ENCODE assay signal across 9 cellular contexts in the genomic region with DNA sequence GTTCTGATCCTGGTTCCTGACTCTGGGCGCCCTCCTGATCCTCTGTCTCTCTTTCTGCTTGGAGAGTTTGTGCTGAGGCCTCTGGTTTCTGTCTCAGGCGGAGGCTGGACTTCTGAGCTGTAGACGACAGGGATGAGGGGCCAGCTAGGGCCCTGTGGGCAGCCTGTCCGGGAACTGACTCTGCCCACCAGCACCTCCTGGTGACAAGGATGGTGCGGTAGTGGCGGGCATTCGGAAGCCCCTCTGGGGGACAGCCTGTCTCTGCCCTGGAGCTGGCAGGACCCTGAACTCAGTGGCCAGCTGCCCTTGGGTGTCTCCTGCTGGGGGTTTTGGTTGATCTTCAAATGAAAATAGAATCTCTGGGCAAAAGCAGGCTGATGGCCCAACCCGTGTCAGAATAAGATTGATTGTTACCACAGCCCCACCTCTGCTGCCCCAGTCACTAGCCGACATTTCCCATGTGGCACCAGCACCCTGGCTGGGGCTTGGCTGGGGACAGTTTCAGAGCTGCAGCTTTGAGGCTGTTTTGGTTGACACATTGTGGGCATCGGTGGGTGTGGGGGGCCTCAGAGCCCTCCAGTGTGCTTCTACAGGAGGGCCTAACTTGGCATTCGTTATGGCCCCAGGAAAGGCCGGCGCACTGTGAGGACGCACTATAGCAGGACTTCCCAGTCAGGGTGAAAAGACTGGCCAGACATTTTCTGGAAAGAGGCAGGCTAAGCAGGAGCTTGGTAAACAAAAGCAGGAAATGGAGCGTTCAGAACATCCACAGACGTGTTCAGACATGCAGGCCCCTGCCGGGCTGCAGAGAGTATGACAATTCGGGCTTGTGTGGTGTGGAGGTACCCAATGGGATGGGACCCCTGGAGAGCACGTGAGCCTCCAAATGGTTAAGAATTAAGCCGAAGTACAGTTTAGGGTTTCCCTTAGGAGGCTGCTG. TPM values are rescaled to one million over a fixed set of nuclear protein-coding genes. Genes with fewer than 3 reads are reported as not detected.
DNase-seq lines count a peak whose midpoint lies in the region; ATAC-seq and TF ChIP-seq lines count a peak whose summit lies in the region.
"Had no signal": no experiment of that assay in that cellular context is flagged by ENCODE, and none has a peak within 500 bp of the region (broad histone marks: within the 10 kb centered on the region; RNA-seq: fewer than 3 reads in every experiment).

No MANE protein-coding gene starts in this region.

- no peaks in the 10 kb centered on the region for H3F3A ChIP-seq in GM23338 (replicated peaks; ENCODE audit: low read depth)

- H3K9me2 ChIP-seq in GM23338 (ENCODE audit: insufficient read depth) = no peaks in the 10 kb centered on the region

- no peaks in the 10 kb centered on the region for H4K20me1 ChIP-seq in GM23338 (replicated peaks; ENCODE audit: insufficient read depth)

- H2AFZ ChIP-seq in GM23338 = peak overlapping the region; percentile 91

- TF ChIP-seq CTCF in GM23338 (conservative IDR thresholded peaks at IDR 0.05; ENCODE audit: low read depth in 2 of 2) = peak; percentile 29 to 51; a peak in 2 of 4 replicates

- H3K4me3 ChIP-seq in GM23338 (no peak overlapping the region), H7 (ENCODE audit: insufficient read depth, low read depth, low read length) (no peak overlapping the region)

- DNase-seq in GM23338 (ENCODE audit: low spot score) (no peak), NCI-H2196 treated with DMSO at 0.1 percent for 48 hours (lab: John Stamatoyannopoulos, UW; ENCODE audit: unreplicated experiment) (peak; percentile 59), dermis blood vessel endothelial cell (peak; percentile 91), pulmonary artery endothelial cell (ENCODE audit: low read depth, low spot score) (peak; percentile 78), H7 (no peak), SK-N-DZ (ENCODE audit: low spot score) (no peak)
- no peak for DNase-seq in naive thymus-derived CD8-positive, alpha-beta T cell

- H3K27ac ChIP-seq in GM23338 (ENCODE audit: low read depth) = no peak overlapping the region
- H3K27ac ChIP-seq: neutrophil had no signal

- H3K79me2 ChIP-seq in GM23338 (replicated peaks; ENCODE audit: insufficient read depth) = no peaks in the 10 kb centered on the region

- H3K4me2 ChIP-seq in GM23338 = no peak overlapping the region

- H3K36me3 ChIP-seq in GM23338 (ENCODE audit: insufficient read depth) = no peaks in the 10 kb centered on the region
- no peaks in the 10 kb centered on the region for H3K36me3 ChIP-seq in H7 (replicated peaks; ENCODE audit: control insufficient read depth, insufficient read depth, low read length)
- H3K36me3 ChIP-seq: neutrophil had no signal

- ATAC-seq in GM23338 (peak; percentile 37), GM19467 (IDR thresholded peaks at IDR 0.05; ENCODE audit: unreplicated experiment) (no peak)
- no peak for ATAC-seq in naive thymus-derived CD8-positive, alpha-beta T cell

- no peaks in the 10 kb centered on the region for H3K27me3 ChIP-seq in GM23338 (ENCODE audit: insufficient read depth)
- peaks cover 1% of the 10 kb centered on the region; the same call in 1 of the 2 replicates for H3K27me3 ChIP-seq in H7 (ENCODE audit: control insufficient read depth, insufficient read depth, low read length)
- H3K27me3 ChIP-seq: neutrophil had no signal

- H3K27me3 Mint-ChIP-seq in GM23338 (ENCODE audit: insufficient read depth, low read depth, poor library complexity) = peaks cover 7% of the 10 kb centered on the region
- peaks cover 0 to 7% (median 0%) of the 10 kb centered on the region in 5 donors for H3K27me3 Mint-ChIP-seq in naive thymus-derived CD8-positive, alpha-beta T cell

- peak overlapping the region; percentile 85 for H3K27ac Mint-ChIP-seq in GM23338
- peak overlapping the region in 1 of 10 donors; percentile 29 for H3K27ac Mint-ChIP-seq in naive thymus-derived CD8-positive, alpha-beta T cell

- no peaks in the 10 kb centered on the region for H3K36me3 Mint-ChIP-seq in GM23338 (ENCODE audit: low read depth)
- H3K36me3 Mint-ChIP-seq in naive thymus-derived CD8-positive, alpha-beta T cell = no peaks in the 10 kb centered on the region

- POLR2A ChIA-PET in naive thymus-derived CD8-positive, alpha-beta T cell (lab: Charles Lee) = no interaction called here

- no peak overlapping the region for H3K4me3 Mint-ChIP-seq in GM23338
- no peak overlapping the region for H3K4me3 Mint-ChIP-seq in naive thymus-derived CD8-positive, alpha-beta T cell

- H3K4me1 ChIP-seq in GM23338 (ENCODE audit: insufficient read depth) = no peaks in the 10 kb centered on the region

- H3K9me3 Mint-ChIP-seq in GM23338 = no peaks in the 10 kb centered on the region
- H3K9me3 Mint-ChIP-seq in naive thymus-derived CD8-positive, alpha-beta T cell = no peaks in the 10 kb centered on the region

- H3K4me1 Mint-ChIP-seq in GM23338 = peaks cover 7% of the 10 kb centered on the region
- no peaks in the 10 kb centered on the region for H3K4me1 Mint-ChIP-seq in naive thymus-derived CD8-positive, alpha-beta T cell

TF ChIP-seq in GM23338, 12 proteins besides CTCF, POLR2A, EP300 and RAD21:
- no peak for TF ChIP-seq JUNB (IDR thresholded peaks at IDR 0.05; ENCODE audit: unreplicated experiment)
- no peak for TF ChIP-seq EZH2phosphoT487 (IDR thresholded peaks at IDR 0.05; ENCODE audit: unreplicated experiment)
- no peak for TF ChIP-seq EZH2 (IDR thresholded peaks at IDR 0.05; ENCODE audit: low read depth, unreplicated experiment)
- no peak for TF ChIP-seq NANOG (IDR thresholded peaks at IDR 0.05; ENCODE audit: borderline replicate concordance)
- TF ChIP-seq, protein P1, sequence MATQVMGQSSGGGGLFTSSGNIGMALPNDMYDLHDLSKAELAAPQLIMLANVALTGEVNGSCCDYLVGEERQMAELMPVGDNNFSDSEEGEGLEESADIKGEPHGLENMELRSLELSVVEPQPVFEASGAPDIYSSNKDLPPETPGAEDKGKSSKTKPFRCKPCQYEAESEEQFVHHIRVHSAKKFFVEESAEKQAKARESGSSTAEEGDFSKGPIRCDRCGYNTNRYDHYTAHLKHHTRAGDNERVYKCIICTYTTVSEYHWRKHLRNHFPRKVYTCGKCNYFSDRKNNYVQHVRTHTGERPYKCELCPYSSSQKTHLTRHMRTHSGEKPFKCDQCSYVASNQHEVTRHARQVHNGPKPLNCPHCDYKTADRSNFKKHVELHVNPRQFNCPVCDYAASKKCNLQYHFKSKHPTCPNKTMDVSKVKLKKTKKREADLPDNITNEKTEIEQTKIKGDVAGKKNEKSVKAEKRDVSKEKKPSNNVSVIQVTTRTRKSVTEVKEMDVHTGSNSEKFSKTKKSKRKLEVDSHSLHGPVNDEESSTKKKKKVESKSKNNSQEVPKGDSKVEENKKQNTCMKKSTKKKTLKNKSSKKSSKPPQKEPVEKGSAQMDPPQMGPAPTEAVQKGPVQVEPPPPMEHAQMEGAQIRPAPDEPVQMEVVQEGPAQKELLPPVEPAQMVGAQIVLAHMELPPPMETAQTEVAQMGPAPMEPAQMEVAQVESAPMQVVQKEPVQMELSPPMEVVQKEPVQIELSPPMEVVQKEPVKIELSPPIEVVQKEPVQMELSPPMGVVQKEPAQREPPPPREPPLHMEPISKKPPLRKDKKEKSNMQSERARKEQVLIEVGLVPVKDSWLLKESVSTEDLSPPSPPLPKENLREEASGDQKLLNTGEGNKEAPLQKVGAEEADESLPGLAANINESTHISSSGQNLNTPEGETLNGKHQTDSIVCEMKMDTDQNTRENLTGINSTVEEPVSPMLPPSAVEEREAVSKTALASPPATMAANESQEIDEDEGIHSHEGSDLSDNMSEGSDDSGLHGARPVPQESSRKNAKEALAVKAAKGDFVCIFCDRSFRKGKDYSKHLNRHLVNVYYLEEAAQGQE (IDR thresholded peaks at IDR 0.05; ENCODE audit: unreplicated experiment) = no peak
- TF ChIP-seq, protein P2, sequence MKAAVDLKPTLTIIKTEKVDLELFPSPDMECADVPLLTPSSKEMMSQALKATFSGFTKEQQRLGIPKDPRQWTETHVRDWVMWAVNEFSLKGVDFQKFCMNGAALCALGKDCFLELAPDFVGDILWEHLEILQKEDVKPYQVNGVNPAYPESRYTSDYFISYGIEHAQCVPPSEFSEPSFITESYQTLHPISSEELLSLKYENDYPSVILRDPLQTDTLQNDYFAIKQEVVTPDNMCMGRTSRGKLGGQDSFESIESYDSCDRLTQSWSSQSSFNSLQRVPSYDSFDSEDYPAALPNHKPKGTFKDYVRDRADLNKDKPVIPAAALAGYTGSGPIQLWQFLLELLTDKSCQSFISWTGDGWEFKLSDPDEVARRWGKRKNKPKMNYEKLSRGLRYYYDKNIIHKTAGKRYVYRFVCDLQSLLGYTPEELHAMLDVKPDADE (IDR thresholded peaks at IDR 0.05) = no peak
- no peak for TF ChIP-seq STAT1 (IDR thresholded peaks at IDR 0.05; ENCODE audit: unreplicated experiment)
- no peak for TF ChIP-seq POLR2AphosphoS5 (IDR thresholded peaks at IDR 0.05; ENCODE audit: low read depth)
- no peak for TF ChIP-seq ZNF114 (CRISPR knock-in tag; IDR thresholded peaks at IDR 0.05)
- TF ChIP-seq CREB1 (CRISPR knock-in tag; IDR thresholded peaks at IDR 0.05; ENCODE audit: low read depth) = no peak
- TF ChIP-seq ZNF331 (CRISPR knock-in tag; IDR thresholded peaks at IDR 0.05; ENCODE audit: low read depth) = no peak

RNA-seq across cellular contexts. Expression of a gene that starts 16.1 kb away (rescaled TPM):
- total RNA-seq in GM23338 (2014; rRNA removed; shearing (Covaris generic)) = not detected in 2 replicates
- not detected in 2 replicates for polyA plus RNA-seq in GM23338 (2016; fragmentation: Nextera tagmentation; extraction: Ambion mirVana)
- total RNA-seq in dermis blood vessel endothelial cell = 0.17 and 1.2 TPM in 2 replicates
- 2.0 and 4.9 TPM in 2 replicates for total RNA-seq in pulmonary artery endothelial cell
- total RNA-seq in naive thymus-derived CD8-positive, alpha-beta T cell = not detected
- polyA plus RNA-seq in naive thymus-derived CD8-positive, alpha-beta T cell = not detected
- total RNA-seq in H7 (2014; rRNA removed; shearing (Covaris generic)) = not detected in 2 replicates
- not detected in 2 replicates for polyA plus RNA-seq in SK-N-DZ (2014; cell fraction: cytosol; rRNA removed)
- not detected in 2 replicates for polyA plus RNA-seq in SK-N-DZ (2014; cell fraction: nucleus; rRNA removed)

RNA-seq across cellular contexts. Expression of a gene that starts 57.4 kb away (rescaled TPM):
- 9.4 and 11.7 TPM in 2 replicates for total RNA-seq in GM23338 (2014; rRNA removed; shearing (Covaris generic))
- polyA plus RNA-seq in GM23338 (2016; fragmentation: Nextera tagmentation; extraction: Ambion mirVana) = 6.5 and 16.4 TPM in 2 replicates
- total RNA-seq in dermis blood vessel endothelial cell (19.2 and 53.6 TPM in 2 replicates), pulmonary artery endothelial cell (288 and 399 TPM in 2 replicates)
- not detected for total RNA-seq in naive thymus-derived CD8-positive, alpha-beta T cell
- polyA plus RNA-seq in naive thymus-derived CD8-positive, alpha-beta T cell = not detected
- total RNA-seq in H7 (2014; rRNA removed; shearing (Covaris generic)) = 0.80 and 1.1 TPM in 2 replicates
- not detected in 2 replicates for polyA plus RNA-seq in SK-N-DZ (2014; cell fraction: cytosol; rRNA removed)
- not detected in 2 replicates for polyA plus RNA-seq in SK-N-DZ (2014; cell fraction: nucleus; rRNA removed)

Comparison
In these comparisons a context has a peak if more than half of its experiments do, and no peak if none do; other contexts are left out.
1. DNase-seq: peak in NCI-H2196 treated with DMSO at 0.1 percent for 48 hours (single experiment), dermis blood vessel endothelial cell (single experiment) and pulmonary artery endothelial cell (single experiment); none in GM23338 (single experiment), naive thymus-derived CD8-positive, alpha-beta T cell (0 of 10), H7 (single experiment) and SK-N-DZ (single experiment).